23 cellular contexts compared by ENCODE assay signal in the genomic region with DNA sequence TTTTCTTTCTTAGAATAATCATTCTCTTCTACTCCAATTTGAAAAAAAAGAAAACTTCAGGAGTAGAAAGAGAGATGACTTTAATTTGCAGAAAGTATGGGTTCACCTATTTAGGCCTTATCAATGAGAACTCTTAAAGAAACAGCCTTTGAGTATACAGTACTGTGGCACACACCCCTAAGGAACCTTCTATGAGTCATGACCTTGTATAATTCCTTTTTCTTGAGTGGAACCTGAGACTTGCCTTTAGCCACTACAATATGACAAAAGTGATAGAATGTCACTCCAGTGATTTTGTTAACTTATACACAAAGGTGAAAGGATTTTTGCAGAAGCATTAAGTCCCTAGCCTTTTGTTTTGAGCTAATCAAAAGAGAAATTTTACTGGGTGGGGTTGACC. TPM values are rescaled to one million over a fixed set of nuclear protein-coding genes. Genes with fewer than 3 reads are reported as not detected.
"Had no signal": no experiment of that assay in that cellular context is flagged by ENCODE, and none has a peak within 500 bp of the region (broad histone marks: within the 10 kb centered on the region; RNA-seq: fewer than 3 reads in every experiment).

No MANE protein-coding gene starts in this region.

- H3K9me3 ChIP-seq: gastroesophageal sphincter, right lobe of liver, thoracic aorta, tibial nerve, upper lobe of right lung, uterus had no signal

- H3K9ac ChIP-seq: parathyroid adenoma had no signal

- H3K27ac ChIP-seq: coronary artery, gastroesophageal sphincter, heart left ventricle, hepatocyte, parathyroid adenoma, right lobe of liver, tibial nerve, upper lobe of right lung, uterus had no signal

- H2AFZ ChIP-seq: hepatocyte, parathyroid adenoma had no signal

- DNase-seq: dermis blood vessel endothelial cell; effector memory CD4-positive, alpha-beta T cell; heart left ventricle; kidney; natural killer cell; occipital lobe; right lobe of liver; small intestine; stimulated activated CD4-positive, alpha-beta T cell treated with anti-CD3 and anti-CD28 coated beads, Interleukin-15, amount 100 ng/mL, for 24 hours; stimulated activated CD4-positive, alpha-beta T cell treated with anti-CD3 and anti-CD28 coated beads, Interleukin-2, amount 100 ng/mL, for 48 hours; stimulated activated naive B cell treated with anti-CD40 and anti-IgM and Interleukin-4, amounts not matched to agents 10 μg/mL and 1 μg/mL and 100 μg/mL, for 72 hours; upper lobe of right lung; uterus had no signal

- H3K4me3 ChIP-seq: coronary artery, gastroesophageal sphincter, heart left ventricle, hepatocyte, lung, right lobe of liver, thoracic aorta, tibial nerve, upper lobe of right lung, uterus had no signal

- H3K79me2 ChIP-seq: hepatocyte, parathyroid adenoma had no signal

- H3K27me3 ChIP-seq: gastroesophageal sphincter, heart left ventricle, hepatocyte, right lobe of liver, tibial nerve, upper lobe of right lung, uterus had no signal

- H3K4me1 ChIP-seq: gastroesophageal sphincter, heart left ventricle, parathyroid adenoma, right lobe of liver, tibial nerve, upper lobe of right lung, uterus had no signal

- ATAC-seq: gastroesophageal sphincter; heart left ventricle; left lobe of liver; natural killer cell; right lobe of liver; stimulated activated naive B cell treated with anti-CD40 and anti-IgM and Interleukin-4, amounts not matched to agents 10 μg/mL and 1 μg/mL and 100 μg/mL, for 72 hours; upper lobe of right lung had no signal

- H3K36me3 ChIP-seq: gastroesophageal sphincter, heart left ventricle, right lobe of liver, thoracic aorta, tibial nerve, upper lobe of right lung, uterus had no signal

- H3K4me2 ChIP-seq: hepatocyte had no signal

RNA-seq across cellular contexts. Expression of a gene that starts 58.7 kb away (rescaled TPM):
- total RNA-seq: mononuclear cell, natural killer cell, progenitor cell of endocrine pancreas had no signal
- polyA plus RNA-seq: hepatocyte had no signal
